Comparison of ENCODE assay signal across 1 cellular context in the genomic region with DNA sequence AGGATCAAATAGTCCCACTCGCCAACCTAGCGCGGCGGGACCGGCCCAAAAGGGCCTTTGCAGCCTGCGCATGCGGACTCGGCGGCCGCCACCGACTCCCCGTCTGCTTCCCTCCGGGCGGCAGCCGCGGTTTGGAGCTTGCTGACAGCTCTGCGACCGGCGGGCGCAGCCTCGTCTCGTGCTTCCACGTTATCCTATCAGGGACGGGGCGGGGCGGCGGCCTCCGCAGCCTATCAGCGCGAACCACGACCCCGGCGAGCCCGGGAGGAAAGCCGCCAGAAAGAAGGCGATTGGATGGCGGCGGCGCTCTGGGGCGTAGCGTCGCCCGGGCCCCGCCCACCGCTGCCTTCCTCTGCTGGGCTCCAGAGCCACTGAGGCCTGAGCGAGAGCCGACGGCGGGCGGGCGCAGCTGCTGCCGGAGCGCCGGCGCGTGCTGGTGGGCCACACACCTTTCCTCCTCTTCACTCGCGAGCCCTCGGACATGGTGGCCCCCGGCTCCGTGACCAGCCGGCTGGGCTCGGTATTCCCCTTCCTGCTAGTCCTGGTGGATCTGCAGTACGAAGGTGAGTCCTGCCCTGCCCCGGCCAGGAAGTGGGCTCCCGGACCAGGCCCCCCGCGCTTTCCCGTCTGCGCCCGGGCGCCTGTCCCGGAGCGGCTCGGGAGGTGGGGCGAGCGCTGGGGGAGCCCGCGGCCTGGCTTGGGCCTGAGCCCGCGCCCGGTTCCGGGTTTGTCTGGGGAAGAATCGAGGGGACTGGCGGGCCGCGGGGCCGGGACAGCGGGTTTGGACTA.
A peak's percentile ranks its signal among the peaks of the same experiment; 100 is the strongest.
TF ChIP-seq lines count a peak whose summit lies in the region.

A gene with protein sequence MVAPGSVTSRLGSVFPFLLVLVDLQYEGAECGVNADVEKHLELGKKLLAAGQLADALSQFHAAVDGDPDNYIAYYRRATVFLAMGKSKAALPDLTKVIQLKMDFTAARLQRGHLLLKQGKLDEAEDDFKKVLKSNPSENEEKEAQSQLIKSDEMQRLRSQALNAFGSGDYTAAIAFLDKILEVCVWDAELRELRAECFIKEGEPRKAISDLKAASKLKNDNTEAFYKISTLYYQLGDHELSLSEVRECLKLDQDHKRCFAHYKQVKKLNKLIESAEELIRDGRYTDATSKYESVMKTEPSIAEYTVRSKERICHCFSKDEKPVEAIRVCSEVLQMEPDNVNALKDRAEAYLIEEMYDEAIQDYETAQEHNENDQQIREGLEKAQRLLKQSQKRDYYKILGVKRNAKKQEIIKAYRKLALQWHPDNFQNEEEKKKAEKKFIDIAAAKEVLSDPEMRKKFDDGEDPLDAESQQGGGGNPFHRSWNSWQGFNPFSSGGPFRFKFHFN (plus strand): TSS at position 365 of the 789 bp plus-strand sequence. CDS start 117 bp downstream, at position 482.

TF ChIP-seq in HepG2, 621 proteins besides CTCF, POLR2A, EP300 and RAD21 (continued from another document and continues in another):
- TF ChIP-seq, protein P1, sequence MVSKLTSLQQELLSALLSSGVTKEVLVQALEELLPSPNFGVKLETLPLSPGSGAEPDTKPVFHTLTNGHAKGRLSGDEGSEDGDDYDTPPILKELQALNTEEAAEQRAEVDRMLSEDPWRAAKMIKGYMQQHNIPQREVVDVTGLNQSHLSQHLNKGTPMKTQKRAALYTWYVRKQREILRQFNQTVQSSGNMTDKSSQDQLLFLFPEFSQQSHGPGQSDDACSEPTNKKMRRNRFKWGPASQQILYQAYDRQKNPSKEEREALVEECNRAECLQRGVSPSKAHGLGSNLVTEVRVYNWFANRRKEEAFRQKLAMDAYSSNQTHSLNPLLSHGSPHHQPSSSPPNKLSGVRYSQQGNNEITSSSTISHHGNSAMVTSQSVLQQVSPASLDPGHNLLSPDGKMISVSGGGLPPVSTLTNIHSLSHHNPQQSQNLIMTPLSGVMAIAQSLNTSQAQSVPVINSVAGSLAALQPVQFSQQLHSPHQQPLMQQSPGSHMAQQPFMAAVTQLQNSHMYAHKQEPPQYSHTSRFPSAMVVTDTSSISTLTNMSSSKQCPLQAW (CRISPR knock-in tag; IDR thresholded peaks at IDR 0.05), result peak; percentile 17; the same call in 1 of the 2 replicates
- TF ChIP-seq, protein P2, sequence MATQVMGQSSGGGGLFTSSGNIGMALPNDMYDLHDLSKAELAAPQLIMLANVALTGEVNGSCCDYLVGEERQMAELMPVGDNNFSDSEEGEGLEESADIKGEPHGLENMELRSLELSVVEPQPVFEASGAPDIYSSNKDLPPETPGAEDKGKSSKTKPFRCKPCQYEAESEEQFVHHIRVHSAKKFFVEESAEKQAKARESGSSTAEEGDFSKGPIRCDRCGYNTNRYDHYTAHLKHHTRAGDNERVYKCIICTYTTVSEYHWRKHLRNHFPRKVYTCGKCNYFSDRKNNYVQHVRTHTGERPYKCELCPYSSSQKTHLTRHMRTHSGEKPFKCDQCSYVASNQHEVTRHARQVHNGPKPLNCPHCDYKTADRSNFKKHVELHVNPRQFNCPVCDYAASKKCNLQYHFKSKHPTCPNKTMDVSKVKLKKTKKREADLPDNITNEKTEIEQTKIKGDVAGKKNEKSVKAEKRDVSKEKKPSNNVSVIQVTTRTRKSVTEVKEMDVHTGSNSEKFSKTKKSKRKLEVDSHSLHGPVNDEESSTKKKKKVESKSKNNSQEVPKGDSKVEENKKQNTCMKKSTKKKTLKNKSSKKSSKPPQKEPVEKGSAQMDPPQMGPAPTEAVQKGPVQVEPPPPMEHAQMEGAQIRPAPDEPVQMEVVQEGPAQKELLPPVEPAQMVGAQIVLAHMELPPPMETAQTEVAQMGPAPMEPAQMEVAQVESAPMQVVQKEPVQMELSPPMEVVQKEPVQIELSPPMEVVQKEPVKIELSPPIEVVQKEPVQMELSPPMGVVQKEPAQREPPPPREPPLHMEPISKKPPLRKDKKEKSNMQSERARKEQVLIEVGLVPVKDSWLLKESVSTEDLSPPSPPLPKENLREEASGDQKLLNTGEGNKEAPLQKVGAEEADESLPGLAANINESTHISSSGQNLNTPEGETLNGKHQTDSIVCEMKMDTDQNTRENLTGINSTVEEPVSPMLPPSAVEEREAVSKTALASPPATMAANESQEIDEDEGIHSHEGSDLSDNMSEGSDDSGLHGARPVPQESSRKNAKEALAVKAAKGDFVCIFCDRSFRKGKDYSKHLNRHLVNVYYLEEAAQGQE (IDR thresholded peaks at IDR 0.05; ENCODE audit: borderline replicate concordance in 1 of 2, low read depth in 1 of 2, low read length in 2 of 2), result peak in 1 of 2 experiments; percentile 32; a peak in 1 of 4 replicates
- TF ChIP-seq FOXA1 (IDR thresholded peaks at IDR 0.05) (no peak), FOXA1 (CRISPR knock-in tag; IDR thresholded peaks at IDR 0.05) (0 out of 2 replicates have a peak, but pooled peaks have one; percentile 1), GATAD1 (CRISPR knock-in tag; IDR thresholded peaks at IDR 0.05) (peak; percentile 73; the same call in 1 of the 2 replicates), MIER2 (CRISPR knock-in tag; IDR thresholded peaks at IDR 0.05) (0 out of 2 replicates have a peak, but pooled peaks have one; percentile 27), ZKSCAN8 (CRISPR knock-in tag; IDR thresholded peaks at IDR 0.05; ENCODE audit: borderline replicate concordance) (no peak), YEATS4 (CRISPR knock-in tag; IDR thresholded peaks at IDR 0.05; ENCODE audit: borderline replicate concordance) (peak; percentile 68), ZBTB8A (CRISPR knock-in tag; IDR thresholded peaks at IDR 0.05; ENCODE audit: borderline replicate concordance, low read depth) (0 out of 2 replicates have a peak, but pooled peaks have one; percentile 35), NFE2L2 (IDR thresholded peaks at IDR 0.05; ENCODE audit: low read length) (no peak), HES4 (CRISPR knock-in tag; IDR thresholded peaks at IDR 0.05; ENCODE audit: borderline replicate concordance) (peak; percentile 44), IKZF4 (CRISPR knock-in tag; IDR thresholded peaks at IDR 0.05; ENCODE audit: borderline replicate concordance, low read depth, not compliant biosample characterization) (peak; percentile 66), NFE2L1 (CRISPR knock-in tag; IDR thresholded peaks at IDR 0.05; ENCODE audit: borderline replicate concordance) (peak; percentile 2; the same call in 1 of the 2 replicates), SCMH1 (CRISPR knock-in tag; IDR thresholded peaks at IDR 0.05; ENCODE audit: borderline replicate concordance) (no peak)
- TF ChIP-seq, protein P3, sequence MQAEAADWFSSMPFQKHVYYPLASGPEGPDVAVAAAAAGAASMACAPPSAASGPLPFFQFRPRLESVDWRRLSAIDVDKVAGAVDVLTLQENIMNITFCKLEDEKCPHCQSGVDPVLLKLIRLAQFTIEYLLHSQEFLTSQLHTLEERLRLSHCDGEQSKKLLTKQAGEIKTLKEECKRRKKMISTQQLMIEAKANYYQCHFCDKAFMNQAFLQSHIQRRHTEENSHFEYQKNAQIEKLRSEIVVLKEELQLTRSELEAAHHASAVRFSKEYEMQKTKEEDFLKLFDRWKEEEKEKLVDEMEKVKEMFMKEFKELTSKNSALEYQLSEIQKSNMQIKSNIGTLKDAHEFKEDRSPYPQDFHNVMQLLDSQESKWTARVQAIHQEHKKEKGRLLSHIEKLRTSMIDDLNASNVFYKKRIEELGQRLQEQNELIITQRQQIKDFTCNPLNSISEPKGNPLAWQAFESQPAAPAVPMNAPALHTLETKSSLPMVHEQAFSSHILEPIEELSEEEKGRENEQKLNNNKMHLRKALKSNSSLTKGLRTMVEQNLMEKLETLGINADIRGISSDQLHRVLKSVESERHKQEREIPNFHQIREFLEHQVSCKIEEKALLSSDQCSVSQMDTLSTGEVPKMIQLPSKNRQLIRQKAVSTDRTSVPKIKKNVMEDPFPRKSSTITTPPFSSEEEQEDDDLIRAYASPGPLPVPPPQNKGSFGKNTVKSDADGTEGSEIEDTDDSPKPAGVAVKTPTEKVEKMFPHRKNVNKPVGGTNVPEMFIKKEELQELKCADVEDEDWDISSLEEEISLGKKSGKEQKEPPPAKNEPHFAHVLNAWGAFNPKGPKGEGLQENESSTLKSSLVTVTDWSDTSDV (CRISPR knock-in tag; IDR thresholded peaks at IDR 0.05), result peak; percentile 17; the same call in 1 of the 2 replicates
- TF ChIP-seq, protein P4, sequence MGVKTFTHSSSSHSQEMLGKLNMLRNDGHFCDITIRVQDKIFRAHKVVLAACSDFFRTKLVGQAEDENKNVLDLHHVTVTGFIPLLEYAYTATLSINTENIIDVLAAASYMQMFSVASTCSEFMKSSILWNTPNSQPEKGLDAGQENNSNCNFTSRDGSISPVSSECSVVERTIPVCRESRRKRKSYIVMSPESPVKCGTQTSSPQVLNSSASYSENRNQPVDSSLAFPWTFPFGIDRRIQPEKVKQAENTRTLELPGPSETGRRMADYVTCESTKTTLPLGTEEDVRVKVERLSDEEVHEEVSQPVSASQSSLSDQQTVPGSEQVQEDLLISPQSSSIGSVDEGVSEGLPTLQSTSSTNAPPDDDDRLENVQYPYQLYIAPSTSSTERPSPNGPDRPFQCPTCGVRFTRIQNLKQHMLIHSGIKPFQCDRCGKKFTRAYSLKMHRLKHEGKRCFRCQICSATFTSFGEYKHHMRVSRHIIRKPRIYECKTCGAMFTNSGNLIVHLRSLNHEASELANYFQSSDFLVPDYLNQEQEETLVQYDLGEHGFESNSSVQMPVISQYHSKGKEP (CRISPR knock-in tag; IDR thresholded peaks at IDR 0.05), result no peak
- TF ChIP-seq, protein P5, sequence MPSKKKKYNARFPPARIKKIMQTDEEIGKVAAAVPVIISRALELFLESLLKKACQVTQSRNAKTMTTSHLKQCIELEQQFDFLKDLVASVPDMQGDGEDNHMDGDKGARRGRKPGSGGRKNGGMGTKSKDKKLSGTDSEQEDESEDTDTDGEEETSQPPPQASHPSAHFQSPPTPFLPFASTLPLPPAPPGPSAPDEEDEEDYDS (CRISPR knock-in tag; IDR thresholded peaks at IDR 0.05), result peak; percentile 91; the same call in 1 of the 2 replicates
- TF ChIP-seq, protein P6, sequence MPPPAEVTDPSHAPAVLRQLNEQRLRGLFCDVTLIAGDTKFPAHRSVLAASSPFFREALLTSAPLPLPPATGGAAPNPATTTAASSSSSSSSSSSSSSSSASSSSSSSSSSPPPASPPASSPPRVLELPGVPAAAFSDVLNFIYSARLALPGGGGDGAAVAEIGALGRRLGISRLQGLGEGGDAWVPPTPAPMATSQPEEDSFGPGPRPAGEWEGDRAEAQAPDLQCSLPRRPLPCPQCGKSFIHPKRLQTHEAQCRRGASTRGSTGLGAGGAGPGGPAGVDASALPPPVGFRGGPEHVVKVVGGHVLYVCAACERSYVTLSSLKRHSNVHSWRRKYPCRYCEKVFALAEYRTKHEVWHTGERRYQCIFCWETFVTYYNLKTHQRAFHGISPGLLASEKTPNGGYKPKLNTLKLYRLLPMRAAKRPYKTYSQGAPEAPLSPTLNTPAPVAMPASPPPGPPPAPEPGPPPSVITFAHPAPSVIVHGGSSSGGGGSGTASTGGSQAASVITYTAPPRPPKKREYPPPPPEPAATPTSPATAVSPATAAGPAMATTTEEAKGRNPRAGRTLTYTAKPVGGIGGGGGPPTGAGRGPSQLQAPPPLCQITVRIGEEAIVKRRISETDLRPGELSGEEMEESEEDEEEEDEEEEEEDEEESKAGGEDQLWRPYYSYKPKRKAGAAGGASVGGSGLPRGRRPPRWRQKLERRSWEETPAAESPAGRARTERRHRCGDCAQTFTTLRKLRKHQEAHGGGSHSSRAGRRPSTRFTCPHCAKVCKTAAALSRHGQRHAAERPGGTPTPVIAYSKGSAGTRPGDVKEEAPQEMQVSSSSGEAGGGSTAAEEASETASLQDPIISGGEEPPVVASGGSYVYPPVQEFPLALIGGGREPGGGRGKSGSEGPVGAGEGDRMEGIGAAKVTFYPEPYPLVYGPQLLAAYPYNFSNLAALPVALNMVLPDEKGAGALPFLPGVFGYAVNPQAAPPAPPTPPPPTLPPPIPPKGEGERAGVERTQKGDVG (CRISPR knock-in tag; IDR thresholded peaks at IDR 0.05; ENCODE audit: borderline replicate concordance), result 0 out of 2 replicates have a peak, but pooled peaks have one; percentile 86
- TF ChIP-seq, protein P7, sequence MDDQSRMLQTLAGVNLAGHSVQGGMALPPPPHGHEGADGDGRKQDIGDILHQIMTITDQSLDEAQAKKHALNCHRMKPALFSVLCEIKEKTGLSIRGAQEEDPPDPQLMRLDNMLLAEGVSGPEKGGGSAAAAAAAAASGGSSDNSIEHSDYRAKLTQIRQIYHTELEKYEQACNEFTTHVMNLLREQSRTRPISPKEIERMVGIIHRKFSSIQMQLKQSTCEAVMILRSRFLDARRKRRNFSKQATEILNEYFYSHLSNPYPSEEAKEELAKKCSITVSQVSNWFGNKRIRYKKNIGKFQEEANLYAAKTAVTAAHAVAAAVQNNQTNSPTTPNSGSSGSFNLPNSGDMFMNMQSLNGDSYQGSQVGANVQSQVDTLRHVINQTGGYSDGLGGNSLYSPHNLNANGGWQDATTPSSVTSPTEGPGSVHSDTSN (CRISPR knock-in tag; IDR thresholded peaks at IDR 0.05; ENCODE audit: borderline replicate concordance), result 0 out of 2 replicates have a peak, but pooled peaks have one; percentile 28
- TF ChIP-seq, protein P8, sequence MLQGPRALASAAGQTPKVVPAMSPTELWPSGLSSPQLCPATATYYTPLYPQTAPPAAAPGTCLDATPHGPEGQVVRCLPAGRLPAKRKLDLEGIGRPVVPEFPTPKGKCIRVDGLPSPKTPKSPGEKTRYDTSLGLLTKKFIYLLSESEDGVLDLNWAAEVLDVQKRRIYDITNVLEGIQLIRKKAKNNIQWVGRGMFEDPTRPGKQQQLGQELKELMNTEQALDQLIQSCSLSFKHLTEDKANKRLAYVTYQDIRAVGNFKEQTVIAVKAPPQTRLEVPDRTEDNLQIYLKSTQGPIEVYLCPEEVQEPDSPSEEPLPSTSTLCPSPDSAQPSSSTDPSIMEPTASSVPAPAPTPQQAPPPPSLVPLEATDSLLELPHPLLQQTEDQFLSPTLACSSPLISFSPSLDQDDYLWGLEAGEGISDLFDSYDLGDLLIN (CRISPR knock-in tag; IDR thresholded peaks at IDR 0.05; ENCODE audit: borderline replicate concordance), result no peak
- TF ChIP-seq, protein P9, sequence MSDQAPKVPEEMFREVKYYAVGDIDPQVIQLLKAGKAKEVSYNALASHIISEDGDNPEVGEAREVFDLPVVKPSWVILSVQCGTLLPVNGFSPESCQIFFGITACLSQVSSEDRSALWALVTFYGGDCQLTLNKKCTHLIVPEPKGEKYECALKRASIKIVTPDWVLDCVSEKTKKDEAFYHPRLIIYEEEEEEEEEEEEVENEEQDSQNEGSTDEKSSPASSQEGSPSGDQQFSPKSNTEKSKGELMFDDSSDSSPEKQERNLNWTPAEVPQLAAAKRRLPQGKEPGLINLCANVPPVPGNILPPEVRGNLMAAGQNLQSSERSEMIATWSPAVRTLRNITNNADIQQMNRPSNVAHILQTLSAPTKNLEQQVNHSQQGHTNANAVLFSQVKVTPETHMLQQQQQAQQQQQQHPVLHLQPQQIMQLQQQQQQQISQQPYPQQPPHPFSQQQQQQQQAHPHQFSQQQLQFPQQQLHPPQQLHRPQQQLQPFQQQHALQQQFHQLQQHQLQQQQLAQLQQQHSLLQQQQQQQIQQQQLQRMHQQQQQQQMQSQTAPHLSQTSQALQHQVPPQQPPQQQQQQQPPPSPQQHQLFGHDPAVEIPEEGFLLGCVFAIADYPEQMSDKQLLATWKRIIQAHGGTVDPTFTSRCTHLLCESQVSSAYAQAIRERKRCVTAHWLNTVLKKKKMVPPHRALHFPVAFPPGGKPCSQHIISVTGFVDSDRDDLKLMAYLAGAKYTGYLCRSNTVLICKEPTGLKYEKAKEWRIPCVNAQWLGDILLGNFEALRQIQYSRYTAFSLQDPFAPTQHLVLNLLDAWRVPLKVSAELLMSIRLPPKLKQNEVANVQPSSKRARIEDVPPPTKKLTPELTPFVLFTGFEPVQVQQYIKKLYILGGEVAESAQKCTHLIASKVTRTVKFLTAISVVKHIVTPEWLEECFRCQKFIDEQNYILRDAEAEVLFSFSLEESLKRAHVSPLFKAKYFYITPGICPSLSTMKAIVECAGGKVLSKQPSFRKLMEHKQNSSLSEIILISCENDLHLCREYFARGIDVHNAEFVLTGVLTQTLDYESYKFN (CRISPR knock-in tag; conservative IDR thresholded peaks at IDR 0.05), result peak; percentile 35
- TF ChIP-seq, protein P10, sequence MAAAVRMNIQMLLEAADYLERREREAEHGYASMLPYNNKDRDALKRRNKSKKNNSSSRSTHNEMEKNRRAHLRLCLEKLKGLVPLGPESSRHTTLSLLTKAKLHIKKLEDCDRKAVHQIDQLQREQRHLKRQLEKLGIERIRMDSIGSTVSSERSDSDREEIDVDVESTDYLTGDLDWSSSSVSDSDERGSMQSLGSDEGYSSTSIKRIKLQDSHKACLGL (CRISPR knock-in tag; IDR thresholded peaks at IDR 0.05), result peak; percentile 77
